20 cellular contexts compared by ENCODE assay signal in the genomic region with DNA sequence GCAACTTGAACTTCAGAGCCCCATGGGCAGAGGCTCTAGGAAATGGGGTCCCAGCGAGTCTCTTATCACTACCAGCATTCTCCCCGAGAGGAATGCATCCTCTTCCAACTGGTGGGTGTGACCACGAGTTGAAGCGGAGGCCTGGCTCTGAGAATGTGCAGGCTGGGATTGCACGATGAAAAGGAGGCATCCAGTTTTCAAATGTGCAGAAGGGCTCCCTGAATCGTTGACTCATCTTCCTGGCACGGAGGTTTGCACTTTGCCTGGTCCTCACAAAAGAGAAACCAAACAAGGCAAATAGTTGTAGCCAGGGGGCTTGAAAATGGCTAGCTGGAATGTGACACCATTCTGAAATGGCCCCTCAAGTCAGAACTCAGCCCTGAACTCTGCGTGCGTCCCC.
A peak's percentile ranks its signal among the peaks of the same experiment; 100 is the strongest.
DNase-seq lines count a peak whose midpoint lies in the region; FAIRE-seq and TF ChIP-seq lines count a peak whose summit lies in the region.
"Had no signal": no experiment of that assay in that cellular context is flagged by ENCODE, and none has a peak within 500 bp of the region (broad histone marks: within the 10 kb centered on the region; RNA-seq: fewer than 3 reads in every experiment).

No MANE protein-coding gene starts in this region.

- peak overlapping the region; percentile 12 for H3K27ac Mint-ChIP-seq in astrocyte (ENCODE audit: unreplicated experiment)
- H3K27ac Mint-ChIP-seq: B cell, endodermal cell had no signal

- H3K27ac ChIP-seq in AG04450 (ENCODE audit: low read depth, low read length) (peak overlapping the region; percentile 31), GM23248 (no peak overlapping the region), astrocyte (ENCODE audit: low read depth, low read length) (peak overlapping the region; percentile 40)
- H3K27ac ChIP-seq: pancreas had no signal

- peak; percentile 34 for FAIRE-seq in astrocyte (lab: Jason Lieb, UNC)
- no peak for FAIRE-seq in GM12891 (lab: Jason Lieb, UNC)
- FAIRE-seq: pancreas had no signal

- H4K20me1 ChIP-seq in GM23248 (ENCODE audit: insufficient read depth) (no peaks in the 10 kb centered on the region), astrocyte (ENCODE audit: insufficient read depth, low read length) (peaks cover 66% of the 10 kb centered on the region)

- H3K4me2 ChIP-seq in GM23248 (ENCODE audit: unreplicated experiment) (no peak overlapping the region), astrocyte (ENCODE audit: low read length) (peak overlapping the region; percentile 31)

- H3K27me3 Mint-ChIP-seq in astrocyte (ENCODE audit: low read depth, unreplicated experiment): no peaks in the 10 kb centered on the region
- H3K27me3 Mint-ChIP-seq: B cell had no signal

- TF ChIP-seq CTCF in AG04450 (IDR thresholded peaks at IDR 0.05; ENCODE audit: low read depth, low read length) (no peak), astrocyte (IDR thresholded peaks at IDR 0.05; ENCODE audit: insufficient read depth, low read depth, low read length) (no peak)

- H3K79me2 ChIP-seq in GM23248 (ENCODE audit: insufficient read depth) (peaks cover 25% of the 10 kb centered on the region), astrocyte (ENCODE audit: insufficient read depth, low read length) (peaks cover 35% of the 10 kb centered on the region)

- H3F3A ChIP-seq in GM23248 (ENCODE audit: insufficient read depth): no peaks in the 10 kb centered on the region

- no peak overlapping the region for H2AFZ ChIP-seq in GM23248
- H2AFZ ChIP-seq in astrocyte (ENCODE audit: low read depth, low read length): no peak overlapping the region

- 33 to 36% methylated on average over 9 of the region's 9 CpGs for WGBS in GM23248 (ENCODE audit: low coverage in 1 of 2, low lambda C conversion rate in 2 of 2, missing lambda C conversion rate in 2 of 2), 2 experiments

- no peak overlapping the region for H3K4me3 Mint-ChIP-seq in astrocyte (ENCODE audit: unreplicated experiment)
- H3K4me3 Mint-ChIP-seq: B cell, endodermal cell had no signal

- CTCF ChIA-PET in AG04450 (lab: Charles Lee): interaction anchor here (0.7 kb wide), 1 partner anchor 256 kb away, joined by 4 read pairs; no protein-coding TSS in a partner anchor

- no peaks in the 10 kb centered on the region for H3K9me3 Mint-ChIP-seq in astrocyte (ENCODE audit: unreplicated experiment)
- H3K9me3 Mint-ChIP-seq: endodermal cell had no signal

- POLR2A ChIA-PET in AG04450 (lab: Yijun Ruan, JAX): interaction anchor here (1.1 kb wide), 1 partner anchor 15 kb away, joined by 3 read pairs; no protein-coding TSS in a partner anchor

- H3K4me1 Mint-ChIP-seq in astrocyte (ENCODE audit: low read depth, unreplicated experiment): peaks cover 36% of the 10 kb centered on the region
- H3K4me1 Mint-ChIP-seq: B cell, endodermal cell had no signal

- no peaks in the 10 kb centered on the region for H3K9me2 ChIP-seq in GM23248 (ENCODE audit: insufficient read depth)

- H3K4me1 ChIP-seq in GM23248 (ENCODE audit: insufficient read depth): no peaks in the 10 kb centered on the region
- H3K4me1 ChIP-seq in astrocyte (ENCODE audit: insufficient read depth, low read length): peaks cover 45% of the 10 kb centered on the region
- H3K4me1 ChIP-seq: adrenal gland had no signal

- no peaks in the 10 kb centered on the region; the same call in 1 of the 2 replicates for H3K36me3 ChIP-seq in GM23248 (ENCODE audit: low read depth)
- H3K36me3 ChIP-seq in astrocyte (ENCODE audit: insufficient read depth, low read length): peaks cover 4% of the 10 kb centered on the region
- H3K36me3 ChIP-seq: adrenal gland, pancreas had no signal

- H3K4me3 ChIP-seq in AG04450 (ENCODE audit: low read depth, low read length) (no peak overlapping the region), GM23248 (no peak overlapping the region), astrocyte (ENCODE audit: insufficient read depth, low read depth, low read length) (no peak overlapping the region)
- H3K4me3 ChIP-seq: adrenal gland, pancreas had no signal

- H3K9me3 ChIP-seq in AG04450 (ENCODE audit: control insufficient read depth, insufficient read depth, low read length) (no peaks in the 10 kb centered on the region; the same call in none of the 2 replicates), GM23248 (ENCODE audit: low read depth) (no peaks in the 10 kb centered on the region), astrocyte (ENCODE audit: insufficient read depth, low read depth, low read length) (no peaks in the 10 kb centered on the region)
- H3K9me3 ChIP-seq: adrenal gland, pancreas had no signal

- H3K9ac ChIP-seq in GM23248: no peak overlapping the region
- no peak overlapping the region for H3K9ac ChIP-seq in astrocyte (ENCODE audit: low read length)

- in situ Hi-C loops in GM23248 (cut with MboI): no loop called here

- peaks cover 37% of the 10 kb centered on the region for H3K36me3 Mint-ChIP-seq in astrocyte (ENCODE audit: low read depth, unreplicated experiment)

- TF ChIP-seq POLR2A in GM12891 (IDR thresholded peaks at IDR 0.05; ENCODE audit: low read depth, low read length): no peak

- no peaks in the 10 kb centered on the region for H3K27me3 ChIP-seq in AG04450 (ENCODE audit: control insufficient read depth, insufficient read depth, low read length)
- H3K27me3 ChIP-seq in GM23248 (replicated peaks; ENCODE audit: insufficient read depth): no peaks in the 10 kb centered on the region
- H3K27me3 ChIP-seq in astrocyte (ENCODE audit: insufficient read depth, low read length): no peaks in the 10 kb centered on the region
- H3K27me3 ChIP-seq: adrenal gland, pancreas had no signal

- no peak for DNase-seq in AG04450 (ENCODE audit: low read depth, low spot score)
- peak; percentile 64 for DNase-seq in GM23248
- DNase-seq in astrocyte (ENCODE audit: low read depth): peak; percentile 74
- peak; percentile 73 for DNase-seq in glomerular visceral epithelial cell (ENCODE audit: extremely low spot score)
- no peak for DNase-seq in NCI-H1105 (lab: John Stamatoyannopoulos, UW)
- DNase-seq in GM12891 (ENCODE audit: insufficient read length, low spot score): no peak
- DNase-seq in H4 (ENCODE audit: low spot score): no peak
- DNase-seq in SHP77 (lab: John Stamatoyannopoulos, UW): no peak
- DNase-seq: adrenal gland; Calu3; endodermal cell; GOT3; KG1; left ventricle myocardium superior; NCI-H2171; NK-92 treated with Interleukin-12 subunit alpha and Interleukin-12 subunit beta, amount 100 ng/mL, for 24 hours; pancreas; RPMI8226; stimulated activated CD4-positive, alpha-beta T cell treated with anti-CD3 and anti-CD28 coated beads, Interleukin-2, amount 100 ng/mL, for 48 hours had no signal

TF ChIP-seq in GM12891, 5 proteins besides CTCF, POLR2A, EP300 and RAD21:
- no peak for TF ChIP-seq POU2F2 (IDR thresholded peaks at IDR 0.05; ENCODE audit: low read depth, low read length)
- TF ChIP-seq SPI1 (IDR thresholded peaks at IDR 0.05; ENCODE audit: low read depth, low read length): no peak
- TF ChIP-seq PAX5 (IDR thresholded peaks at IDR 0.05; ENCODE audit: insufficient read depth, low read length, severe bottlenecking): no peak
- TF ChIP-seq POLR2AphosphoS5 (IDR thresholded peaks at IDR 0.05; ENCODE audit: low read depth, low read length): no peak
- no peak for TF ChIP-seq TAF1 (IDR thresholded peaks at IDR 0.05; ENCODE audit: low read depth, low read length)
TF ChIP-seq in GM12891: peak in this region for 0.

Comparison
In these comparisons a context has a peak if more than half of its experiments do, and no peak if none do; other contexts are left out.
1. DNase-seq: peak in GM23248 (single experiment), astrocyte (single experiment) and glomerular visceral epithelial cell (single experiment); none in AG04450 (single experiment), NCI-H1105 (single experiment), GM12891 (single experiment), H4 (single experiment) and SHP77 (0 of 2).